In genomic region chr9:129242191-129242953, GRCh38 we compare ENCODE assay signal across 16 cellular contexts.
A peak's percentile ranks its signal among the peaks of the same experiment; 100 is the strongest.
DNase-seq lines count a peak whose midpoint lies in the region; ATAC-seq and TF ChIP-seq lines count a peak whose summit lies in the region.
"Had no signal": no experiment of that assay in that cellular context is flagged by ENCODE, and none has a peak within 500 bp of the region (broad histone marks: within the 10 kb centered on the region; RNA-seq: fewer than 3 reads in every experiment).

No MANE protein-coding gene starts in this region.

- ATAC-seq in CD4-positive, alpha-beta T cell (ENCODE audit: poor library complexity) = no peak
- ATAC-seq in left ventricle myocardium superior = no peak
- peak in 3 of 4 donors; percentile 25 to 38 (median 33) for ATAC-seq in psoas muscle
- ATAC-seq in HG03280 (IDR thresholded peaks at IDR 0.05; ENCODE audit: unreplicated experiment) = no peak

- peak overlapping the region; percentile 68 for H3K27ac Mint-ChIP-seq in CD4-positive, alpha-beta T cell
- H3K27ac Mint-ChIP-seq: IgD-negative memory B cell had no signal

- no peaks in the 10 kb centered on the region for H3K27me3 ChIP-seq in CD4-positive, alpha-beta T cell (ENCODE audit: control insufficient read depth, insufficient read depth, low read length)
- H3K27me3 ChIP-seq in psoas muscle (ENCODE audit: insufficient read depth in 3 of 3, low read length in 2 of 3) (peaks cover 0 to 5% (median 2%) of the 10 kb centered on the region in 3 donors), prostate gland (replicated peaks; ENCODE audit: insufficient read depth) (no peaks in the 10 kb centered on the region)
- H3K27me3 ChIP-seq: cardiac muscle cell had no signal

- H3K4me3 Mint-ChIP-seq in CD4-positive, alpha-beta T cell = no peak overlapping the region
- H3K4me3 Mint-ChIP-seq: IgD-negative memory B cell had no signal

- DNase-seq in CD4-positive, alpha-beta T cell = no peak
- DNase-seq in NCI-H69 (lab: John Stamatoyannopoulos, UW) (peak; percentile 33), left ventricle myocardium superior (peak; percentile 22), psoas muscle (peak; percentile 10 to 52), NCI-H2171 treated with DMSO at 0.1 percent for 48 hours (lab: John Stamatoyannopoulos, UW) (no peak), prostate gland (ENCODE audit: low spot score) (no peak), NCI-H2029 treated with DMSO at 0.1 percent for 48 hours (lab: John Stamatoyannopoulos, UW) (no peak)
- DNase-seq: activated CD4-positive, alpha-beta T cell treated with anti-CD3 and anti-CD28 coated beads for 1 hour; activated naive CD4-positive, alpha-beta T cell treated with anti-CD3 and anti-CD28 coated beads, Interleukin-2, amount 50 U/mL, for 16 hours; MV-4-11; NCI-H2081; NCI-H524 treated with DMSO at 0.1 percent for 48 hours; T1000 had no signal

- intact Hi-C loops in CD4-positive, alpha-beta T cell (cut with DNase I, micrococcal nuclease) = no loop called here
- intact Hi-C loops in left ventricle myocardium superior (cut with micrococcal nuclease) (no loop called here), psoas muscle (cut with DNase I) (loop anchor here in 1 of 2 donors (5.0 kb wide), 1 partner anchor 40 kb away; no protein-coding TSS in a partner anchor), prostate gland (cut with DNase I) (no loop called here)

- H3K9me3 ChIP-seq in CD4-positive, alpha-beta T cell (ENCODE audit: control insufficient read depth, low read length) = no peaks in the 10 kb centered on the region
- H3K9me3 ChIP-seq in psoas muscle (no peaks in the 10 kb centered on the region), prostate gland (no peaks in the 10 kb centered on the region)

- no peaks in the 10 kb centered on the region for H3K4me1 ChIP-seq in psoas muscle
- H3K4me1 ChIP-seq in prostate gland (replicated peaks) = no peaks in the 10 kb centered on the region

- no peak overlapping the region for H3K4me3 ChIP-seq in psoas muscle
- H3K4me3 ChIP-seq in prostate gland = no peak overlapping the region
- H3K4me3 ChIP-seq: cardiac muscle cell had no signal

- POLR2A ChIA-PET in CD4-positive, alpha-beta T cell (lab: Charles Lee) = no interaction called here

- no peak for TF ChIP-seq POLR2A in prostate gland (IDR thresholded peaks at IDR 0.05)

- H3K9me3 Mint-ChIP-seq in CD4-positive, alpha-beta T cell = no peaks in the 10 kb centered on the region
- H3K9me3 Mint-ChIP-seq: IgD-negative memory B cell had no signal

- H3K4me1 Mint-ChIP-seq in CD4-positive, alpha-beta T cell (ENCODE audit: low read depth) = peaks cover 40% of the 10 kb centered on the region

- no peak for TF ChIP-seq CTCF in CD4-positive, alpha-beta T cell (IDR thresholded peaks at IDR 0.05)
- no peak for TF ChIP-seq CTCF in psoas muscle (IDR thresholded peaks at IDR 0.05)
- TF ChIP-seq CTCF in prostate gland (IDR thresholded peaks at IDR 0.05) = no peak

- WGBS in psoas muscle, 3 donors = 81 to 86% (median 85%) methylated on average over 15 of the region's 15 CpGs
- 86% methylated on average over 15 of the region's 15 CpGs for WGBS in prostate gland

- no peak overlapping the region for H3K27ac ChIP-seq in CD4-positive, alpha-beta T cell (ENCODE audit: low read depth, low read length)
- H3K27ac ChIP-seq in psoas muscle = peak overlapping the region; percentile 2
- no peak overlapping the region for H3K27ac ChIP-seq in prostate gland
- H3K27ac ChIP-seq: cardiac muscle cell had no signal

- no peaks in the 10 kb centered on the region for H3K36me3 ChIP-seq in psoas muscle (ENCODE audit: insufficient read depth in 1 of 2, low read depth in 1 of 2)
- H3K36me3 ChIP-seq in prostate gland = no peaks in the 10 kb centered on the region
- H3K36me3 ChIP-seq: cardiac muscle cell had no signal

- peaks cover 3% of the 10 kb centered on the region for H3K36me3 Mint-ChIP-seq in CD4-positive, alpha-beta T cell (ENCODE audit: low read depth)
- H3K36me3 Mint-ChIP-seq: IgD-negative memory B cell had no signal

- H3K27me3 Mint-ChIP-seq in CD4-positive, alpha-beta T cell = no peaks in the 10 kb centered on the region

- CTCF ChIA-PET in CD4-positive, alpha-beta T cell (lab: Charles Lee) = interaction anchor here (1.1 kb wide), 1 partner anchor 78 kb away, joined by 3 read pairs; no protein-coding TSS in a partner anchor

Comparison
In these comparisons a context has a peak if more than half of its experiments do, and no peak if none do; other contexts are left out.
1. ATAC-seq: peak in psoas muscle (3 of 4); none in CD4-positive, alpha-beta T cell (single experiment), left ventricle myocardium superior (single experiment) and HG03280 (single experiment).
2. DNase-seq: peak in NCI-H69 (single experiment), left ventricle myocardium superior (single experiment) and psoas muscle (2 of 2); none in CD4-positive, alpha-beta T cell (0 of 10), NCI-H2171 treated with DMSO at 0.1 percent for 48 hours (single experiment), prostate gland (single experiment) and NCI-H2029 treated with DMSO at 0.1 percent for 48 hours (single experiment).